Comparison of ENCODE assay signal across 13 cellular contexts in genomic region chr11:120383518-120384155, GRCh38. TPM values are rescaled to one million over a fixed set of nuclear protein-coding genes. Genes with fewer than 3 reads are reported as not detected.
"Had no signal": no experiment of that assay in that cellular context is flagged by ENCODE, and none has a peak within 500 bp of the region (broad histone marks: within the 10 kb centered on the region; RNA-seq: fewer than 3 reads in every experiment).

No MANE protein-coding gene starts in this region.

- H3K36me3 ChIP-seq: esophagus muscularis mucosa, left lung, thyroid gland had no signal

- H3K27me3 ChIP-seq: esophagus muscularis mucosa, left lung, thyroid gland had no signal

- H3K4me3 ChIP-seq: esophagus muscularis mucosa, left lung, thyroid gland had no signal

- H3K27ac Mint-ChIP-seq: activated naive CD4-positive, alpha-beta T cell treated with anti-CD3 and anti-CD28 coated beads, Interleukin-2, amount 50 U/mL, for 72 hours; activated T-helper 2 cell treated with anti-CD3 and anti-CD28 coated beads, Interferon-gamma antibody, Interleukin-2, Interleukin-4, amounts not matched to agents 10 μg/mL and 5 μg/mL and 100 μg/mL, durations not matched to agents 14 hours and 24 hours and 36 hours; endodermal cell; immature natural killer cell; memory B cell; natural killer cell treated with Interleukin-12 subunit alpha and Interleukin-12 subunit beta and Interleukin-15 and Interleukin-18, amount 100 ng/mL, for 72 hours had no signal

- H3K9me3 ChIP-seq: esophagus muscularis mucosa, thyroid gland had no signal

- H3K27ac ChIP-seq: esophagus muscularis mucosa, left lung, thyroid gland had no signal

- DNase-seq: activated CD4-positive, alpha-beta T cell treated with anti-CD3 and anti-CD28 coated beads, Interleukin-2, amount 50 U/mL, for 1 hour; amygdala; cerebellar nuclear complex; endodermal cell; immature natural killer cell; left lung; T-helper 2 cell; thyroid gland had no signal

- H3K27me3 Mint-ChIP-seq: memory B cell had no signal

- H3K9me3 Mint-ChIP-seq: natural killer cell treated with Interleukin-12 subunit alpha and Interleukin-12 subunit beta and Interleukin-15 and Interleukin-18, amount 100 ng/mL, for 72 hours had no signal

- ATAC-seq: activated naive CD4-positive, alpha-beta T cell treated with anti-CD3 and anti-CD28 coated beads, Interleukin-2, amount 50 U/mL, for 72 hours; left lung; natural killer cell treated with Interleukin-12 subunit alpha and Interleukin-12 subunit beta and Interleukin-15 and Interleukin-18, amount 100 ng/mL, for 72 hours had no signal

- H3K4me3 Mint-ChIP-seq: endodermal cell; immature natural killer cell; memory B cell; natural killer cell treated with Interleukin-12 subunit alpha and Interleukin-12 subunit beta and Interleukin-15 and Interleukin-18, amount 100 ng/mL, for 72 hours had no signal

RNA-seq across cellular contexts. Expression of gene TLCD5, which starts 58.5 kb away (rescaled TPM):
- polyA plus RNA-seq: immature natural killer cell had no signal
